In the genomic region with DNA sequence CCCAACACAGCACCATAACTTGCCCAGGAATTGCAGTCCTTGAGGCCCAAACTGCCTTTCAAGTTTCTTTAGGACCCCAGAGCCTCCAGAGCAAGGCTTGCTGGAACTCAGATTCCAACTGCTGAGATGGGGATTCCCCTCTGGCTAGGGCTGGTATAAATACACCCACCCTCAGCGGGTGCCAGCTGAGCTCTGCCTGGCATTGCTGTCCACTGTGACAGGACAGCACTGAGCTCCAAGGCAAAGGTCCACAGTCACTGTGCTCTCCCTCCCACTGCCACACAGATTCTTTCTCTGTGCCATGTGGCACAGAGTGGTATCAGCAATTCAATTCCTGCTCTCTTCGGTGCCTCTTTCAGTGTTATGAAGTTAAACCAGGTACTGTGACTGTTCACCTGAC, we compare ENCODE assay signal across 22 cellular contexts.
"Had no signal": no experiment of that assay in that cellular context is flagged by ENCODE, and none has a peak within 500 bp of the region (broad histone marks: within the 10 kb centered on the region; RNA-seq: fewer than 3 reads in every experiment).

No MANE protein-coding gene starts in this region.

- ATAC-seq: effector memory CD8-positive, alpha-beta T cell; left lung; lower lobe of right lung; natural killer cell; sciatic nerve; stimulated activated naive B cell treated with anti-CD40 and anti-IgM and Interleukin-4, amounts not matched to agents 10 μg/mL and 1 μg/mL and 100 μg/mL, for 72 hours had no signal

- H3K4me3 ChIP-seq: cardiac muscle cell, left lung, lower lobe of right lung, ovary, psoas muscle, thoracic aorta, tibial nerve, upper lobe of left lung had no signal

- H3K36me3 ChIP-seq: cardiac muscle cell, left lung, lower lobe of right lung, ovary, thoracic aorta, tibial nerve, upper lobe of left lung had no signal

- H3K4me1 ChIP-seq: left lung, lower lobe of right lung, psoas muscle, upper lobe of left lung had no signal

- H3K27me3 ChIP-seq: cardiac muscle cell, left lung, tibial nerve, upper lobe of left lung had no signal

- DNase-seq: cerebellar nuclear complex; cortex of kidney; effector memory CD8-positive, alpha-beta T cell; erythroblast; head of caudate nucleus; hypothalamus; immature natural killer cell; islet precursor cell; left lung; lower lobe of right lung; natural killer cell; occipital lobe; ovary; posterior cingulate gyrus; psoas muscle; stimulated activated CD4-positive, alpha-beta T cell treated with anti-CD3 and anti-CD28 coated beads, Interleukin-4, amount 100 ng/mL, for 4 hours; stimulated activated naive B cell treated with anti-CD40 and anti-IgM and Interleukin-4, amounts not matched to agents 10 μg/mL and 1 μg/mL and 100 μg/mL, for 72 hours; upper lobe of left lung had no signal

- H3K27ac ChIP-seq: cardiac muscle cell, left lung, lower lobe of right lung, ovary, psoas muscle, thoracic aorta, tibial nerve, upper lobe of left lung had no signal

- H3K9me3 ChIP-seq: lower lobe of right lung, ovary, psoas muscle, thoracic aorta, upper lobe of left lung had no signal
